ENCODE assay signal across 2 cellular contexts in the genomic region with DNA sequence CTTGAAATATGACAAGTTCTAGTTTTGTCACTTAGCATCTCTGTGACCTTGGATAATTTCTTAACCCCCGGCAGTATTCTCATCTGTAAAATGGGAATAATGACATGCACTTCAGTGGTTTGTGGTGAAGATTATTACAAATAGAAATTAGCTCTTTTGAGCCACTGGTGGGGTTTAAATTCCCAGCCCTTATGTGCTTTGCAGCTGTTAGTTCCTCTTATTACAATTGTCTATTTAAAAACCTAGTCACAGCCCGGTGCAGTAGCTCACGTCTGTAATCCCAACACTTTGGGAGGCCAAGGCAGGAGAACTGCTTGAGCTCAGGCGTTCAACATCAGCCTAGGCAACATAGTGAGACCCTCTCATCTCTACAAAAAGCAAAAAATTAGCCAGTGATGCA.
A peak's percentile ranks its signal among the peaks of the same experiment; 100 is the strongest.
TF ChIP-seq lines count a peak whose summit lies in the region.

No MANE protein-coding gene starts in this region.

TF ChIP-seq in A549, 52 proteins besides CTCF, POLR2A, EP300 and RAD21:
- TF ChIP-seq ZFP36 (IDR thresholded peaks at IDR 0.05; ENCODE audit: borderline replicate concordance, partially characterized antibody) (no peak), EHF (CRISPR knock-in tag; IDR thresholded peaks at IDR 0.05) (no peak), JUNB (IDR thresholded peaks at IDR 0.05) (no peak), MAFK (IDR thresholded peaks at IDR 0.05; ENCODE audit: partially characterized antibody) (no peak), GATA3 (IDR thresholded peaks at IDR 0.05; ENCODE audit: borderline replicate concordance) (no peak), FOSB (CRISPR knock-in tag; IDR thresholded peaks at IDR 0.05) (no peak), NPAS2 (CRISPR knock-in tag; IDR thresholded peaks at IDR 0.05; ENCODE audit: borderline replicate concordance) (no peak)
- TF ChIP-seq, protein P1, sequence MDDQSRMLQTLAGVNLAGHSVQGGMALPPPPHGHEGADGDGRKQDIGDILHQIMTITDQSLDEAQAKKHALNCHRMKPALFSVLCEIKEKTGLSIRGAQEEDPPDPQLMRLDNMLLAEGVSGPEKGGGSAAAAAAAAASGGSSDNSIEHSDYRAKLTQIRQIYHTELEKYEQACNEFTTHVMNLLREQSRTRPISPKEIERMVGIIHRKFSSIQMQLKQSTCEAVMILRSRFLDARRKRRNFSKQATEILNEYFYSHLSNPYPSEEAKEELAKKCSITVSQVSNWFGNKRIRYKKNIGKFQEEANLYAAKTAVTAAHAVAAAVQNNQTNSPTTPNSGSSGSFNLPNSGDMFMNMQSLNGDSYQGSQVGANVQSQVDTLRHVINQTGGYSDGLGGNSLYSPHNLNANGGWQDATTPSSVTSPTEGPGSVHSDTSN (IDR thresholded peaks at IDR 0.05), result no peak
TF ChIP-seq in A549: peak in this region for 0.

TF ChIP-seq in K562, 482 proteins besides CTCF, POLR2A, EP300 and RAD21:
- peak; percentile 42 for TF ChIP-seq ESRRA (IDR thresholded peaks at IDR 0.05; ENCODE audit: borderline replicate concordance, low read depth)
- TF ChIP-seq, protein P2, sequence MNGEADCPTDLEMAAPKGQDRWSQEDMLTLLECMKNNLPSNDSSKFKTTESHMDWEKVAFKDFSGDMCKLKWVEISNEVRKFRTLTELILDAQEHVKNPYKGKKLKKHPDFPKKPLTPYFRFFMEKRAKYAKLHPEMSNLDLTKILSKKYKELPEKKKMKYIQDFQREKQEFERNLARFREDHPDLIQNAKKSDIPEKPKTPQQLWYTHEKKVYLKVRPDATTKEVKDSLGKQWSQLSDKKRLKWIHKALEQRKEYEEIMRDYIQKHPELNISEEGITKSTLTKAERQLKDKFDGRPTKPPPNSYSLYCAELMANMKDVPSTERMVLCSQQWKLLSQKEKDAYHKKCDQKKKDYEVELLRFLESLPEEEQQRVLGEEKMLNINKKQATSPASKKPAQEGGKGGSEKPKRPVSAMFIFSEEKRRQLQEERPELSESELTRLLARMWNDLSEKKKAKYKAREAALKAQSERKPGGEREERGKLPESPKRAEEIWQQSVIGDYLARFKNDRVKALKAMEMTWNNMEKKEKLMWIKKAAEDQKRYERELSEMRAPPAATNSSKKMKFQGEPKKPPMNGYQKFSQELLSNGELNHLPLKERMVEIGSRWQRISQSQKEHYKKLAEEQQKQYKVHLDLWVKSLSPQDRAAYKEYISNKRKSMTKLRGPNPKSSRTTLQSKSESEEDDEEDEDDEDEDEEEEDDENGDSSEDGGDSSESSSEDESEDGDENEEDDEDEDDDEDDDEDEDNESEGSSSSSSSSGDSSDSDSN (IDR thresholded peaks at IDR 0.05; ENCODE audit: borderline replicate concordance in 1 of 2, low read depth in 2 of 2, low read length in 2 of 2), result no peak
- no peak for TF ChIP-seq XRCC5 (IDR thresholded peaks at IDR 0.05; ENCODE audit: low read depth, low read length)
- TF ChIP-seq RBM25 (IDR thresholded peaks at IDR 0.05; ENCODE audit: low read depth, low read length, severe bottlenecking), result peak; percentile 37
- no peak for TF ChIP-seq CREB1 (IDR thresholded peaks at IDR 0.05)
- no peak for TF ChIP-seq CREB1 (CRISPR knock-in tag; IDR thresholded peaks at IDR 0.05)
TF ChIP-seq in K562: peak in this region for 2.
